In the genomic region with DNA sequence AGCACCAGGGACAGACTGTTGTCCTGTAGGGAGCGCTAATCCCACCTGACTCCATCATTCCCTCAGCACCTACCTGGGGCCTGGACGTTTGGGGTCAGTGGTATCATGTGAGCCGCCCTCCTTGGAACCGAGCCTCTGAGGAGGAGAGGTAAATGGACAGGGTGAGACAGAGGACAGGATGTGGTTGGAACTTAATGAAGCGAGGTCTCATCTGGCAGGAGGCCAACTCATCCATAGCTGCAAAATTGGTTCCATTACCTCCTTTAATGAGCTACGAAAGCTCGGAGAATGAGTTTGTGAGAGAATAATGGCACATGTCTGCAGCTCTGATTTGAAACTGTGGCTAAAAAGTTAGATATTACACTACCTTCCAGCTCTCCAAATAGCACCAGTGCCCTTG, we compare ENCODE assay signal across 10 cellular contexts. TPM values are rescaled to one million over a fixed set of nuclear protein-coding genes. Genes with fewer than 3 reads are reported as not detected.
DNase-seq lines count a peak whose midpoint lies in the region; ATAC-seq lines count a peak whose summit lies in the region.
"Had no signal": no experiment of that assay in that cellular context is flagged by ENCODE, and none has a peak within 500 bp of the region (broad histone marks: within the 10 kb centered on the region; RNA-seq: fewer than 3 reads in every experiment).

No MANE protein-coding gene starts in this region.

- H3K9me3 Mint-ChIP-seq in activated naive CD4-positive, alpha-beta T cell treated with anti-CD3 and anti-CD28 coated beads, Interleukin-2, amount 50 U/mL, for 24 hours: no peaks in the 10 kb centered on the region
- H3K9me3 Mint-ChIP-seq in activated T-helper 2 cell treated with anti-CD3 and anti-CD28 coated beads, Interferon-gamma antibody, Interleukin-2, Interleukin-4, amounts not matched to agents 10 μg/mL and 5 μg/mL and 100 μg/mL, durations not matched to agents 14 hours and 24 hours and 36 hours: no peaks in the 10 kb centered on the region

- ATAC-seq in left lobe of liver: no peak
- no peak for ATAC-seq in GM21390 (IDR thresholded peaks at IDR 0.05; ENCODE audit: unreplicated experiment)
- no peak for ATAC-seq in GM19463 (IDR thresholded peaks at IDR 0.05; ENCODE audit: unreplicated experiment)

- peaks cover 4% of the 10 kb centered on the region for H3K36me3 Mint-ChIP-seq in activated naive CD4-positive, alpha-beta T cell treated with anti-CD3 and anti-CD28 coated beads, Interleukin-2, amount 50 U/mL, for 24 hours
- peaks cover 70% of the 10 kb centered on the region for H3K36me3 Mint-ChIP-seq in activated T-helper 2 cell treated with anti-CD3 and anti-CD28 coated beads, Interferon-gamma antibody, Interleukin-2, Interleukin-4, amounts not matched to agents 10 μg/mL and 5 μg/mL and 100 μg/mL, durations not matched to agents 14 hours and 24 hours and 36 hours (ENCODE audit: low read depth)

- H3K4me1 Mint-ChIP-seq in activated naive CD4-positive, alpha-beta T cell treated with anti-CD3 and anti-CD28 coated beads, Interleukin-2, amount 50 U/mL, for 24 hours: peaks cover 88% of the 10 kb centered on the region
- peaks cover 85% of the 10 kb centered on the region for H3K4me1 Mint-ChIP-seq in activated T-helper 2 cell treated with anti-CD3 and anti-CD28 coated beads, Interferon-gamma antibody, Interleukin-2, Interleukin-4, amounts not matched to agents 10 μg/mL and 5 μg/mL and 100 μg/mL, durations not matched to agents 14 hours and 24 hours and 36 hours (ENCODE audit: low read depth)

- DNase-seq in activated naive CD4-positive, alpha-beta T cell (lab: John Stamatoyannopoulos, UW): no peak
- DNase-seq in NCI-H128 (lab: John Stamatoyannopoulos, UW; ENCODE audit: unreplicated experiment): peak; percentile 58
- no peak for DNase-seq in activated T-helper 2 cell treated with anti-CD3 and anti-CD28 coated beads, Interferon-gamma antibody, Interleukin-2, Interleukin-4, amounts not matched to agents 10 μg/mL and 5 μg/mL and 100 μg/mL, durations not matched to agents 14 hours and 24 hours and 36 hours (ENCODE audit: low spot score)
- DNase-seq in renal cortical epithelial cell (ENCODE audit: low read depth): peak; percentile 87
- DNase-seq in left lobe of liver (ENCODE audit: low spot score): no peak
- DNase-seq: hypothalamus, NCI-H446 treated with DMSO at 0.1 percent for 48 hours had no signal

- H3K27me3 Mint-ChIP-seq in activated naive CD4-positive, alpha-beta T cell treated with anti-CD3 and anti-CD28 coated beads, Interleukin-2, amount 50 U/mL, for 24 hours: no peaks in the 10 kb centered on the region
- H3K27me3 Mint-ChIP-seq in activated T-helper 2 cell treated with anti-CD3 and anti-CD28 coated beads, Interferon-gamma antibody, Interleukin-2, Interleukin-4, amounts not matched to agents 10 μg/mL and 5 μg/mL and 100 μg/mL, durations not matched to agents 14 hours and 24 hours and 36 hours (ENCODE audit: low read depth): no peaks in the 10 kb centered on the region

- peak overlapping the region; percentile 62 for H3K27ac Mint-ChIP-seq in activated naive CD4-positive, alpha-beta T cell treated with anti-CD3 and anti-CD28 coated beads, Interleukin-2, amount 50 U/mL, for 24 hours
- peak overlapping the region; percentile 71 for H3K27ac Mint-ChIP-seq in activated T-helper 2 cell treated with anti-CD3 and anti-CD28 coated beads, Interferon-gamma antibody, Interleukin-2, Interleukin-4, amounts not matched to agents 10 μg/mL and 5 μg/mL and 100 μg/mL, durations not matched to agents 14 hours and 24 hours and 36 hours

- intact Hi-C loops in activated T-helper 2 cell treated with anti-CD3 and anti-CD28 coated beads, Interferon-gamma antibody, Interleukin-2, Interleukin-4, amounts not matched to agents 10 μg/mL and 5 μg/mL and 100 μg/mL, durations not matched to agents 14 hours and 24 hours and 36 hours (cut with micrococcal nuclease): no loop called here

- H3K4me3 Mint-ChIP-seq in activated naive CD4-positive, alpha-beta T cell treated with anti-CD3 and anti-CD28 coated beads, Interleukin-2, amount 50 U/mL, for 24 hours: no peak overlapping the region
- H3K4me3 Mint-ChIP-seq in activated T-helper 2 cell treated with anti-CD3 and anti-CD28 coated beads, Interferon-gamma antibody, Interleukin-2, Interleukin-4, amounts not matched to agents 10 μg/mL and 5 μg/mL and 100 μg/mL, durations not matched to agents 14 hours and 24 hours and 36 hours (ENCODE audit: low read depth): peak overlapping the region; percentile 11

RNA-seq across cellular contexts. Expression of a gene that starts 14.0 kb away (rescaled TPM):
- 178 and 190 TPM in 2 replicates for total RNA-seq in activated T-helper 2 cell treated with anti-CD3 and anti-CD28 coated beads, Interferon-gamma antibody, Interleukin-2, Interleukin-4, amounts not matched to agents 10 μg/mL and 5 μg/mL and 100 μg/mL, durations not matched to agents 14 hours and 24 hours and 36 hours
- 51.7 and 72.4 TPM in 2 replicates for total RNA-seq in renal cortical epithelial cell
- 16.1 TPM for total RNA-seq in left lobe of liver

RNA-seq across cellular contexts. Expression of a gene that starts 19.3 kb away (rescaled TPM):
- total RNA-seq in activated T-helper 2 cell treated with anti-CD3 and anti-CD28 coated beads, Interferon-gamma antibody, Interleukin-2, Interleukin-4, amounts not matched to agents 10 μg/mL and 5 μg/mL and 100 μg/mL, durations not matched to agents 14 hours and 24 hours and 36 hours: 351 and 355 TPM in 2 replicates
- total RNA-seq in renal cortical epithelial cell (1.9 and 6.4 TPM in 2 replicates), left lobe of liver (8.5 TPM)

RNA-seq across cellular contexts. Expression of a gene that starts 43.8 kb away (rescaled TPM):
- total RNA-seq in activated T-helper 2 cell treated with anti-CD3 and anti-CD28 coated beads, Interferon-gamma antibody, Interleukin-2, Interleukin-4, amounts not matched to agents 10 μg/mL and 5 μg/mL and 100 μg/mL, durations not matched to agents 14 hours and 24 hours and 36 hours: 1.1 and 1.4 TPM in 2 replicates
- 0.35 and 0.69 TPM in 2 replicates for total RNA-seq in renal cortical epithelial cell
- total RNA-seq in left lobe of liver: not detected

Comparison
In these comparisons a context has a peak if more than half of its experiments do, and no peak if none do; other contexts are left out.
1. DNase-seq: peak in NCI-H128 (single experiment) and renal cortical epithelial cell (single experiment); none in activated naive CD4-positive, alpha-beta T cell (0 of 4), activated T-helper 2 cell treated with anti-CD3 and anti-CD28 coated beads, Interferon-gamma antibody, Interleukin-2, Interleukin-4, amounts not matched to agents 10 μg/mL and 5 μg/mL and 100 μg/mL, durations not matched to agents 14 hours and 24 hours and 36 hours (single experiment) and left lobe of liver (single experiment).
2. RNA of a gene that starts 19.3 kb away (total RNA-seq): 351 to 355 TPM in activated T-helper 2 cell treated with anti-CD3 and anti-CD28 coated beads, Interferon-gamma antibody, Interleukin-2, Interleukin-4, amounts not matched to agents 10 μg/mL and 5 μg/mL and 100 μg/mL, durations not matched to agents 14 hours and 24 hours and 36 hours; 8.5 TPM in left lobe of liver (single experiment) and 1.9 to 6.4 TPM in renal cortical epithelial cell; every median in the first group is over 10 times any median in the second.